In genomic region chr18:11178951-11179549, GRCh38 we compare ENCODE assay signal across 1 cellular context.
A peak's percentile ranks its signal among the peaks of the same experiment; 100 is the strongest.
TF ChIP-seq lines count a peak whose summit lies in the region.

No MANE protein-coding gene starts in this region.

TF ChIP-seq in IMR-90, 13 proteins besides CTCF, POLR2A, EP300 and RAD21:
- TF ChIP-seq RFX5 (IDR thresholded peaks at IDR 0.05; ENCODE audit: low read depth, low read length): no peak
- peak; percentile 85 for TF ChIP-seq CEBPB (IDR thresholded peaks at IDR 0.05; ENCODE audit: low read depth, low read length)
